ENCODE assay signal across 31 cellular contexts in genomic region chr1:42201986-42202385, GRCh38. TPM values are rescaled to one million over a fixed set of nuclear protein-coding genes. Genes with fewer than 3 reads are reported as not detected.
"Had no signal": no experiment of that assay in that cellular context is flagged by ENCODE, and none has a peak within 500 bp of the region (broad histone marks: within the 10 kb centered on the region; RNA-seq: fewer than 3 reads in every experiment).

No MANE protein-coding gene starts in this region.

- DNase-seq: colonic mucosa; cortex of kidney; effector CD8-positive, alpha-beta T cell; effector memory CD8-positive, alpha-beta T cell; endodermal cell; erythroblast; esophagus squamous epithelium; foreskin fibroblast; foreskin melanocyte; gastrocnemius medialis; glutamatergic neuron; head of caudate nucleus; heart right ventricle; hippocampal formation; left cardiac atrium; left lung; left ventricle myocardium superior; lower lobe of right lung; mesenchymal stem cell; mucosa of descending colon had no signal

- H3K4me3 ChIP-seq: colonic mucosa, esophagus squamous epithelium, gastrocnemius medialis, heart right ventricle, left lung, lower lobe of right lung, mucosa of descending colon had no signal

- H3K27ac ChIP-seq: colonic mucosa, epithelial cell of prostate, esophagus squamous epithelium, gastrocnemius medialis, heart right ventricle, left lung, lower lobe of right lung had no signal

- ATAC-seq: effector memory CD8-positive, alpha-beta T cell; esophagus mucosa; gastrocnemius medialis; heart right ventricle; left cardiac atrium; left lung; left ventricle myocardium superior; lower lobe of right lung; mucosa of descending colon had no signal

- H3K9me3 ChIP-seq: colonic mucosa, esophagus squamous epithelium, gastrocnemius medialis, mucosa of descending colon had no signal

- H3K36me3 ChIP-seq: colonic mucosa had no signal

- H3K27me3 ChIP-seq: colonic mucosa, esophagus squamous epithelium, gastrocnemius medialis, heart right ventricle, left lung had no signal

- H3K4me1 ChIP-seq: colonic mucosa, left lung, lower lobe of right lung had no signal

RNA-seq across cellular contexts. Expression of gene GUCA2A, which starts 37.4 kb away (rescaled TPM):
- total RNA-seq: dermis microvascular lymphatic vessel endothelial cell, esophagus mucosa, esophagus squamous epithelium, glomerular endothelial cell, heart right ventricle, kidney epithelial cell, left cardiac atrium, left lung, left ventricle myocardium superior, lower leg skin, lower lobe of right lung, lung microvascular endothelial cell, mesenteric fat pad, mesothelial cell of epicardium, myocyte had no signal
- polyA plus RNA-seq: heart right ventricle, keratinocyte had no signal

RNA-seq across cellular contexts. Expression of gene GUCA2B, which starts 48.8 kb away (rescaled TPM):
- total RNA-seq: dermis microvascular lymphatic vessel endothelial cell, endodermal cell, esophagus mucosa, esophagus squamous epithelium, glomerular endothelial cell, kidney epithelial cell, left cardiac atrium, left lung, left ventricle myocardium superior, lower lobe of right lung, lung microvascular endothelial cell, mesenteric fat pad, mesothelial cell of epicardium, myocyte had no signal
- polyA plus RNA-seq: heart right ventricle, keratinocyte had no signal
